In genomic region chr1:236394016-236394481, GRCh38 we compare ENCODE assay signal across 2 cellular contexts.
TF ChIP-seq lines count a peak whose summit lies in the region.

EDARADD (plus strand) TSS chr1:236394286; CDS start chr1:236394445, 159 bp downstream.

TF ChIP-seq in A549, 52 proteins besides CTCF, POLR2A, EP300 and RAD21 (continued from another document):
- TF ChIP-seq ATOH8 (CRISPR knock-in tag; IDR thresholded peaks at IDR 0.05; ENCODE audit: low read depth) (no peak), JUN (IDR thresholded peaks at IDR 0.05) (no peak), KDM1A (IDR thresholded peaks at IDR 0.05; ENCODE audit: low read depth) (no peak), ZNF302 (CRISPR knock-in tag; IDR thresholded peaks at IDR 0.05) (no peak), USF2 (IDR thresholded peaks at IDR 0.05) (no peak), BCL3 (IDR thresholded peaks at IDR 0.05) (no peak)
TF ChIP-seq in A549: peak in this region for 0.

TF ChIP-seq in GM12878, 131 proteins besides CTCF, POLR2A, EP300 and RAD21 (continued from another document):
- TF ChIP-seq MLLT1 (IDR thresholded peaks at IDR 0.05) = no peak
- TF ChIP-seq NR2C1 (IDR thresholded peaks at IDR 0.05) = no peak
- no peak for TF ChIP-seq KAT2A (conservative IDR thresholded peaks at IDR 0.05; ENCODE audit: control insufficient read depth, low read depth, low read length)
- no peak for TF ChIP-seq BACH1 (IDR thresholded peaks at IDR 0.05; ENCODE audit: borderline replicate concordance)
- no peak for TF ChIP-seq BRCA1 (IDR thresholded peaks at IDR 0.05; ENCODE audit: low read depth, low read length)
- no peak for TF ChIP-seq SRF (IDR thresholded peaks at IDR 0.05; ENCODE audit: low read depth in 2 of 2, low read length in 2 of 2)
- TF ChIP-seq PRDM15 (CRISPR knock-in tag; IDR thresholded peaks at IDR 0.05) = no peak
- no peak for TF ChIP-seq MEF2B (IDR thresholded peaks at IDR 0.05; ENCODE audit: partially characterized antibody, poor library complexity, severe bottlenecking)
- TF ChIP-seq CBFB (IDR thresholded peaks at IDR 0.05; ENCODE audit: low read depth) = no peak
- no peak for TF ChIP-seq IRF3 (IDR thresholded peaks at IDR 0.05)
- no peak for TF ChIP-seq POU2F2 (IDR thresholded peaks at IDR 0.05; ENCODE audit: borderline replicate concordance, low read depth, low read length)
- TF ChIP-seq ZNF24 (IDR thresholded peaks at IDR 0.05) = no peak
- no peak for TF ChIP-seq HDAC6 (IDR thresholded peaks at IDR 0.05; ENCODE audit: unreplicated experiment)
- no peak for TF ChIP-seq TBL1XR1 (IDR thresholded peaks at IDR 0.05; ENCODE audit: low read depth, low read length)
- TF ChIP-seq ZBTB4 (CRISPR knock-in tag; IDR thresholded peaks at IDR 0.05) = no peak
TF ChIP-seq in GM12878: peak in this region for 0.
